In the genomic region with DNA sequence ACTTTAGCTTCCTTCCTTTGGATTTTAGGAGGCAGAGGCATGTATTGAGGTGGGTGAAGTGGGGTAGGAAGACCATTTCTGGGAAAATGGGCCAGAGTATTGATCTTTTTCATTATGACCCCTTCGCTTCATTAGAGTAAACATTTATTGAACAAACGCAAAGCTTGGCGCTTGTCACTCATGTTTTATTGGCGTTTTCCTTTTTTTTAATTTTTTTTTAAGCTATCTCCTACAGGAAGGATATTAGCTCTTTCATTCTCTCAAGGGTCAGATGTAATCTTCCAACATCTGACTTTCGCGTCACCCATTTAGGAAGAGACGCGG, we compare ENCODE assay signal across 8 cellular contexts. TPM values are rescaled to one million over a fixed set of nuclear protein-coding genes. Genes with fewer than 3 reads are reported as not detected.
DNase-seq lines count a peak whose midpoint lies in the region; TF ChIP-seq lines count a peak whose summit lies in the region.

No MANE protein-coding gene starts in this region.

- WGBS in suprapubic skin = 36% methylated on average over 8 of the region's 8 CpGs

- no peak for TF ChIP-seq POLR2A in suprapubic skin (IDR thresholded peaks at IDR 0.05)

- DNase-seq in T-helper 2 cell treated with Interferon-gamma antibody and Interleukin-4, amounts not matched to agents 5 μg/mL and 100 μg/mL, for 36 hours (ENCODE audit: low spot score) = no peak
- DNase-seq in T-helper 2 cell = no peak
- DNase-seq in activated naive CD8-positive, alpha-beta T cell treated with anti-CD3 and anti-CD28 coated beads for 36 hours = no peak
- no peak for DNase-seq in suprapubic skin (ENCODE audit: low spot score in 2 of 2)
- DNase-seq in stimulated activated CD8-positive, alpha-beta memory T cell treated with anti-CD3 and anti-CD28 coated beads, Interleukin-4, amount 100 ng/mL, for 48 hours = no peak
- no peak for DNase-seq in DMS153 treated with DMSO at 0.1 percent for 48 hours (lab: John Stamatoyannopoulos, UW; ENCODE audit: unreplicated experiment)
- DNase-seq in SHP77 treated with DMSO at 0.1 percent for 48 hours (lab: John Stamatoyannopoulos, UW) = no peak

- no peak for TF ChIP-seq CTCF in suprapubic skin (IDR thresholded peaks at IDR 0.05)

- H3K4me3 ChIP-seq in suprapubic skin = peak overlapping the region; percentile 72

- H3K36me3 ChIP-seq in suprapubic skin = peaks cover 8% of the 10 kb centered on the region

- TF ChIP-seq EP300 in suprapubic skin (IDR thresholded peaks at IDR 0.05) = no peak

- no peaks in the 10 kb centered on the region for H3K9me3 Mint-ChIP-seq in T-helper 2 cell treated with Interferon-gamma antibody and Interleukin-4, amounts not matched to agents 5 μg/mL and 100 μg/mL, for 36 hours
- H3K9me3 Mint-ChIP-seq in activated naive CD8-positive, alpha-beta T cell treated with anti-CD3 and anti-CD28 coated beads for 36 hours = no peaks in the 10 kb centered on the region

- peaks cover 3% of the 10 kb centered on the region for H3K27me3 Mint-ChIP-seq in T-helper 2 cell treated with Interferon-gamma antibody and Interleukin-4, amounts not matched to agents 5 μg/mL and 100 μg/mL, for 36 hours (ENCODE audit: low read depth)
- H3K27me3 Mint-ChIP-seq in activated naive CD8-positive, alpha-beta T cell treated with anti-CD3 and anti-CD28 coated beads for 36 hours = peaks cover 3% of the 10 kb centered on the region

- no peaks in the 10 kb centered on the region for H3K27me3 ChIP-seq in layer of hippocampus (ENCODE audit: control insufficient read depth, insufficient read depth, low read length)
- H3K27me3 ChIP-seq in suprapubic skin = no peaks in the 10 kb centered on the region

- H3K9me3 ChIP-seq in suprapubic skin = no peaks in the 10 kb centered on the region

- H3K27ac ChIP-seq in layer of hippocampus (ENCODE audit: low read depth, low read length) (peak overlapping the region; percentile 95), suprapubic skin (peak overlapping the region; percentile 97)

- peaks cover 58% of the 10 kb centered on the region for H3K4me1 Mint-ChIP-seq in T-helper 2 cell treated with Interferon-gamma antibody and Interleukin-4, amounts not matched to agents 5 μg/mL and 100 μg/mL, for 36 hours (ENCODE audit: low read depth)
- peaks cover 37% of the 10 kb centered on the region for H3K4me1 Mint-ChIP-seq in activated naive CD8-positive, alpha-beta T cell treated with anti-CD3 and anti-CD28 coated beads for 36 hours

- H3K4me1 ChIP-seq in suprapubic skin = peaks cover 28% of the 10 kb centered on the region

- peaks cover 33% of the 10 kb centered on the region for H3K36me3 Mint-ChIP-seq in T-helper 2 cell treated with Interferon-gamma antibody and Interleukin-4, amounts not matched to agents 5 μg/mL and 100 μg/mL, for 36 hours (ENCODE audit: low read depth)
- peaks cover 24% of the 10 kb centered on the region for H3K36me3 Mint-ChIP-seq in activated naive CD8-positive, alpha-beta T cell treated with anti-CD3 and anti-CD28 coated beads for 36 hours

- H3K4me3 Mint-ChIP-seq in T-helper 2 cell treated with Interferon-gamma antibody and Interleukin-4, amounts not matched to agents 5 μg/mL and 100 μg/mL, for 36 hours = peak overlapping the region; percentile 90
- peak overlapping the region; percentile 99 for H3K4me3 Mint-ChIP-seq in activated naive CD8-positive, alpha-beta T cell treated with anti-CD3 and anti-CD28 coated beads for 36 hours

- H3K27ac Mint-ChIP-seq in T-helper 2 cell treated with Interferon-gamma antibody and Interleukin-4, amounts not matched to agents 5 μg/mL and 100 μg/mL, for 36 hours = peak overlapping the region; percentile 94
- peak overlapping the region; percentile 100 for H3K27ac Mint-ChIP-seq in activated naive CD8-positive, alpha-beta T cell treated with anti-CD3 and anti-CD28 coated beads for 36 hours

RNA-seq across cellular contexts. Expression of gene SUB1, which starts 0.3 kb away (rescaled TPM):
- total RNA-seq in activated naive CD8-positive, alpha-beta T cell treated with anti-CD3 and anti-CD28 coated beads for 36 hours = 100 to 1,000 TPM; 414 to 435 TPM
- total RNA-seq in suprapubic skin = 100 to 1,000 TPM; 128 to 174 (median 137) TPM
